20 cellular contexts compared by ENCODE assay signal in the genomic region with DNA sequence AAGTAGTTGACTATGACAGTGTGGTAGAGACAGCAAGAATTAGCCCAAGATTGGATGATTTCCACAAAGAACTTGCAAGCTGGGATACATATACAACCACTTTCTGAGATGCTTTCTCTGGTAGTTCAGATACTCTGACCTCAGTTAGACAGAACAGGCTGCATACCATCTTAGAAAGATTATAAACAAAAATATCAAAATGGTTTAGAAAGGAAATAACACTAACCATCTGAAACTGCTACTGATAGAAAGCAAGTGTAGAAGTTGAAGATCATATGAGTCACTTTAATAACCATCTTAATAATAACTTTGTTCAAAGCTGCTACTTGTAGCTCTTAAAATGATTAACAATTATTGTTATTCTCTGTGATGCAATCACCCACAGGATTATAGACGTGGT.
"Had no signal": no experiment of that assay in that cellular context is flagged by ENCODE, and none has a peak within 500 bp of the region (broad histone marks: within the 10 kb centered on the region; RNA-seq: fewer than 3 reads in every experiment).

No MANE protein-coding gene starts in this region.

- H3K27ac ChIP-seq: gastrocnemius medialis, stomach, suprapubic skin, tibial nerve had no signal

- H3K9me3 ChIP-seq: gastrocnemius medialis, stomach, suprapubic skin, tibial nerve had no signal

- H3K4me3 ChIP-seq: gastrocnemius medialis, smooth muscle cell, stomach, suprapubic skin, tibial nerve had no signal

- ATAC-seq: gastrocnemius medialis; left cardiac atrium; sciatic nerve; stimulated activated memory B cell treated with anti-CD40 and anti-IgM and Interleukin-4, amounts not matched to agents 10 μg/mL and 1 μg/mL and 100 μg/mL, for 72 hours had no signal

- DNase-seq: activated CD4-positive, alpha-beta memory T cell treated with anti-CD3 and anti-CD28 coated beads, Interleukin-2, amount 10 ng/mL, durations not matched to agents 7 days and 5 days; activated CD4-positive, alpha-beta T cell treated with anti-CD3 and anti-CD28 coated beads, Interleukin-2, amount 10 ng/mL, durations not matched to agents 24 days and 14 days; activated CD4-positive, CD25-positive, alpha-beta regulatory T cell; activated gamma-delta T cell treated with Interleukin-2 at 50 U/mL for 16 hours; aorta; central memory CD4-positive, alpha-beta T cell; effector memory CD4-positive, alpha-beta T cell; gastrocnemius medialis; head of caudate nucleus; hypothalamus; left cardiac atrium; naive B cell; nucleus accumbens; stimulated activated CD4-positive, alpha-beta T cell treated with anti-CD3 and anti-CD28 coated beads, Interleukin-15, amount 100 ng/mL, for 24 hours; stomach had no signal

- H3K4me2 ChIP-seq: smooth muscle cell had no signal

- H3K27me3 ChIP-seq: gastrocnemius medialis, stomach, suprapubic skin, tibial nerve had no signal

- H3K36me3 ChIP-seq: gastrocnemius medialis, stomach, suprapubic skin, tibial nerve had no signal

- H3K4me1 ChIP-seq: gastrocnemius medialis, suprapubic skin, tibial nerve had no signal
